Comparison of ENCODE assay signal across 12 cellular contexts in the genomic region with DNA sequence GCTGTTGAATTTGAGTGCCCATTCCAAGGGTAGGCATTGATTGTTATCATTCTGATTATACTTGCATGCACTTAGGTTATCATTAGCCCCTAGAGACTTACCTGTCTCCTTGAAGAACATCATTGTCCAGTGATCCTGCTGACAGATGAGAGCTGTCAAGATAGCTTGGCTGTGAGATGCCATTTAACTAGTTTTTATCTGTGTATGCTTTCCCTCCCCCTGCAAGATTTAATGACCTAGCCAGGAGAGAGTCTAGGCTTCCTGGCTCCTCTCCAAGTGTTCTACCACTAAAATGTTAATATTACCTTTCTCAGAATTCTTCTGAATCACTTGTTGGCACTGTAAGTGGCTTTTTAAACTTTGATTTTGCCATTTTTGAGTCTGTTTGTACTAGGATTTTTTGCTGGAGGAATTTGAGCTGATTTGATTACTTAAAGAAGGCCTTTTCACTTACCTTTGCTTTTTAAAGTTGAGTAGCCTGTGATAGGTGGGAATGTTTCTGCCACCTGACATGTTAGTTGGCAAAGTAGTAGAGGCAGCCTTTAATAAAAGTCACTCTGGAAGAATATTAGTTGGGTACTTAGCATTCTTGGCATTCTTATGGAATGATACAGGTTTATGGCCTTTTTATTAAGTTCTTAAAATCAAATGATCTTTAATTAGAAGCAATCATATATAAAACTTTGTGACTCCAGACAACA. TPM values are rescaled to one million over a fixed set of nuclear protein-coding genes. Genes with fewer than 3 reads are reported as not detected.
DNase-seq lines count a peak whose midpoint lies in the region; ATAC-seq and TF ChIP-seq lines count a peak whose summit lies in the region.
"Had no signal": no experiment of that assay in that cellular context is flagged by ENCODE, and none has a peak within 500 bp of the region (broad histone marks: within the 10 kb centered on the region; RNA-seq: fewer than 3 reads in every experiment).

No MANE protein-coding gene starts in this region.

- no peak overlapping the region for H2AFZ ChIP-seq in ACC112 (ENCODE audit: low read length, unreplicated experiment)

- H3K9me3 ChIP-seq in mesodermal cell (ENCODE audit: control insufficient read depth, low read length) = no peaks in the 10 kb centered on the region
- no peaks in the 10 kb centered on the region for H3K9me3 ChIP-seq in CD8-positive, alpha-beta T cell (ENCODE audit: low read length)
- H3K9me3 ChIP-seq: adrenal gland, ovary had no signal

- DNase-seq in HFFc6 (no peak), superior temporal gyrus (ENCODE audit: extremely low spot score) (no peak), activated gamma-delta T cell treated with Interleukin-2 at 50 U/mL for 16 hours (no peak)
- no peak for DNase-seq in CD8-positive, alpha-beta T cell
- DNase-seq: activated CD8-positive, alpha-beta T cell treated with anti-CD3 and anti-CD28 coated beads for 36 hours; ovary had no signal

- peaks cover 49% of the 10 kb centered on the region for H3K4me1 ChIP-seq in ACC112 (ENCODE audit: control insufficient read depth, insufficient read depth, low read length, unreplicated experiment)
- H3K4me1 ChIP-seq in mesodermal cell (ENCODE audit: control insufficient read depth, insufficient read depth, low read length, poor library complexity, severe bottlenecking) = peaks cover 57% of the 10 kb centered on the region
- peaks cover 5% of the 10 kb centered on the region for H3K4me1 ChIP-seq in CD8-positive, alpha-beta T cell (ENCODE audit: insufficient read depth, low read length)

- POLR2A ChIA-PET in CD8-positive, alpha-beta T cell (lab: Charles Lee) = interaction anchor here (0.7 kb wide), 2 partner anchors 18 to 41 kb away, joined by 3 read pairs; a partner anchor contains a TSS

- TF ChIP-seq CTCF in HFFc6 (IDR thresholded peaks at IDR 0.05) = no peak
- no peak for TF ChIP-seq CTCF in brain (conservative IDR thresholded peaks at IDR 0.05)
- no peak for TF ChIP-seq CTCF in CD8-positive, alpha-beta T cell (IDR thresholded peaks at IDR 0.05)

- H3K4me3 ChIP-seq in ACC112 (ENCODE audit: low read depth, low read length) = no peak overlapping the region
- H3K4me3 ChIP-seq in mesodermal cell (ENCODE audit: extremely low read depth, insufficient read depth, low read length, poor library complexity, severe bottlenecking) = no peak overlapping the region
- no peak overlapping the region for H3K4me3 ChIP-seq in CD8-positive, alpha-beta T cell (ENCODE audit: low read depth, low read length)
- H3K4me3 ChIP-seq: adrenal gland, GM12878, ovary had no signal

- no peaks in the 10 kb centered on the region for H3K27me3 Mint-ChIP-seq in HFFc6 (ENCODE audit: insufficient read depth)
- H3K27me3 Mint-ChIP-seq in brain = no peaks in the 10 kb centered on the region
- H3K27me3 Mint-ChIP-seq in CD8-positive, alpha-beta T cell (ENCODE audit: low read depth) = no peaks in the 10 kb centered on the region
- H3K27me3 Mint-ChIP-seq: activated CD8-positive, alpha-beta T cell treated with anti-CD3 and anti-CD28 coated beads for 36 hours had no signal

- peaks cover 87% of the 10 kb centered on the region for H3K79me2 ChIP-seq in ACC112 (ENCODE audit: control insufficient read depth, insufficient read depth, low read length, unreplicated experiment)

- intact Hi-C loops in CD8-positive, alpha-beta T cell (cut with DNase I, micrococcal nuclease) = no loop called here

- CTCF ChIA-PET in CD8-positive, alpha-beta T cell (lab: Charles Lee) = interaction anchor here (1.2 kb wide), 1 partner anchor 93 kb away, joined by 3 read pairs; no protein-coding TSS in a partner anchor

- H3K36me3 ChIP-seq in ACC112 (ENCODE audit: insufficient read depth, low read length) = no peaks in the 10 kb centered on the region
- no peaks in the 10 kb centered on the region for H3K36me3 ChIP-seq in mesodermal cell (ENCODE audit: control insufficient read depth, insufficient read depth, low read length)
- no peaks in the 10 kb centered on the region for H3K36me3 ChIP-seq in CD8-positive, alpha-beta T cell (ENCODE audit: insufficient read depth, low read length)
- H3K36me3 ChIP-seq: adrenal gland, ovary had no signal

- no peaks in the 10 kb centered on the region for H3K9me3 Mint-ChIP-seq in HFFc6
- H3K9me3 Mint-ChIP-seq in brain = no peaks in the 10 kb centered on the region
- no peaks in the 10 kb centered on the region for H3K9me3 Mint-ChIP-seq in CD8-positive, alpha-beta T cell
- H3K9me3 Mint-ChIP-seq: activated CD8-positive, alpha-beta T cell treated with anti-CD3 and anti-CD28 coated beads for 36 hours had no signal

- H3K27ac ChIP-seq in ACC112 (ENCODE audit: low read depth, low read length) (peak overlapping the region; percentile 66), mesodermal cell (ENCODE audit: low read depth, low read length, severe bottlenecking) (peak overlapping the region; percentile 97)
- H3K27ac ChIP-seq in CD8-positive, alpha-beta T cell (ENCODE audit: low read depth, low read length) = no peak overlapping the region
- H3K27ac ChIP-seq: ovary had no signal

- H3K4me3 Mint-ChIP-seq in HFFc6 = peak overlapping the region; percentile 12; the same call in 1 of the 2 replicates
- H3K4me3 Mint-ChIP-seq in brain = no peak overlapping the region
- H3K4me3 Mint-ChIP-seq in CD8-positive, alpha-beta T cell = no peak overlapping the region
- H3K4me3 Mint-ChIP-seq: activated CD8-positive, alpha-beta T cell treated with anti-CD3 and anti-CD28 coated beads for 36 hours had no signal

- no peak for ATAC-seq in GM18909 (IDR thresholded peaks at IDR 0.05; ENCODE audit: poor library complexity, unreplicated experiment)
- ATAC-seq in CD8-positive, alpha-beta T cell = no peak
- ATAC-seq: activated CD8-positive, alpha-beta T cell treated with anti-CD3 and anti-CD28 coated beads for 36 hours; GM12878 had no signal

- peaks cover 71% of the 10 kb centered on the region for H3K4me1 Mint-ChIP-seq in HFFc6 (ENCODE audit: low read depth)
- H3K4me1 Mint-ChIP-seq in brain = peaks cover 79% of the 10 kb centered on the region
- H3K4me1 Mint-ChIP-seq in CD8-positive, alpha-beta T cell (ENCODE audit: low read depth) = peaks cover 60% of the 10 kb centered on the region

- H3K27ac Mint-ChIP-seq in HFFc6 = peak overlapping the region; percentile 95
- H3K27ac Mint-ChIP-seq in brain = peak overlapping the region in 4 of 5 experiments; percentile 6 to 92 (median 72)
- H3K27ac Mint-ChIP-seq in CD8-positive, alpha-beta T cell = no peak overlapping the region
- H3K27ac Mint-ChIP-seq: activated CD8-positive, alpha-beta T cell treated with anti-CD3 and anti-CD28 coated beads for 36 hours had no signal

- peaks cover 12% of the 10 kb centered on the region for H3K36me3 Mint-ChIP-seq in HFFc6 (ENCODE audit: low read depth)
- peaks cover 4% of the 10 kb centered on the region for H3K36me3 Mint-ChIP-seq in brain
- peaks cover 3% of the 10 kb centered on the region for H3K36me3 Mint-ChIP-seq in CD8-positive, alpha-beta T cell

- no peaks in the 10 kb centered on the region for H3K27me3 ChIP-seq in ACC112 (ENCODE audit: insufficient read depth, low read length)
- H3K27me3 ChIP-seq in CD8-positive, alpha-beta T cell (ENCODE audit: insufficient read depth, low read length) = no peaks in the 10 kb centered on the region
- H3K27me3 ChIP-seq: adrenal gland, ovary had no signal

RNA-seq across cellular contexts. Expression of a gene that starts 41.1 kb away (rescaled TPM):
- 10 to 100 TPM; 51.9 to 69.8 (median 63.4) TPM for total RNA-seq in HFFc6 (2021; fragmentation: NEBNext Ultra II Directional; extraction: Animal tissue kit (Norgen Biotek cat#: 25700))
- 46.0 TPM for polyA plus RNA-seq in brain (ENCODE audit: insufficient read depth, low read depth, low replicate concordance)
- polyA plus RNA-seq in mesodermal cell (2013, experiment 1 of 2) = 33.0 TPM
- polyA plus RNA-seq in mesodermal cell (2013, experiment 2 of 2) = 30.4 TPM
- 10 to 100 TPM; 12.8 to 13.4 TPM for total RNA-seq in CD8-positive, alpha-beta T cell

RNA-seq across cellular contexts. Expression of a gene that starts 51.2 kb away (rescaled TPM):
- 100 to 1,000 TPM; 416 to 479 (median 463) TPM for total RNA-seq in HFFc6 (2021; fragmentation: NEBNext Ultra II Directional; extraction: Animal tissue kit (Norgen Biotek cat#: 25700))
- 223 TPM for polyA plus RNA-seq in brain (ENCODE audit: insufficient read depth, low read depth, low replicate concordance)
- polyA plus RNA-seq in mesodermal cell (2013, experiment 1 of 2) = 336 TPM
- polyA plus RNA-seq in mesodermal cell (2013, experiment 2 of 2) = 294 TPM
- 10 to 100 TPM; 21.3 to 26.1 TPM for total RNA-seq in CD8-positive, alpha-beta T cell

Comparison
In these comparisons a context has a peak if more than half of its experiments do, and no peak if none do; other contexts are left out.
1. RNA of a gene that starts 51.2 kb away (total RNA-seq): 416 to 479 TPM in HFFc6; 21.3 to 26.1 TPM in CD8-positive, alpha-beta T cell; every median in the first group is over 10 times any median in the second.